22 cellular contexts compared by ENCODE assay signal in the genomic region with DNA sequence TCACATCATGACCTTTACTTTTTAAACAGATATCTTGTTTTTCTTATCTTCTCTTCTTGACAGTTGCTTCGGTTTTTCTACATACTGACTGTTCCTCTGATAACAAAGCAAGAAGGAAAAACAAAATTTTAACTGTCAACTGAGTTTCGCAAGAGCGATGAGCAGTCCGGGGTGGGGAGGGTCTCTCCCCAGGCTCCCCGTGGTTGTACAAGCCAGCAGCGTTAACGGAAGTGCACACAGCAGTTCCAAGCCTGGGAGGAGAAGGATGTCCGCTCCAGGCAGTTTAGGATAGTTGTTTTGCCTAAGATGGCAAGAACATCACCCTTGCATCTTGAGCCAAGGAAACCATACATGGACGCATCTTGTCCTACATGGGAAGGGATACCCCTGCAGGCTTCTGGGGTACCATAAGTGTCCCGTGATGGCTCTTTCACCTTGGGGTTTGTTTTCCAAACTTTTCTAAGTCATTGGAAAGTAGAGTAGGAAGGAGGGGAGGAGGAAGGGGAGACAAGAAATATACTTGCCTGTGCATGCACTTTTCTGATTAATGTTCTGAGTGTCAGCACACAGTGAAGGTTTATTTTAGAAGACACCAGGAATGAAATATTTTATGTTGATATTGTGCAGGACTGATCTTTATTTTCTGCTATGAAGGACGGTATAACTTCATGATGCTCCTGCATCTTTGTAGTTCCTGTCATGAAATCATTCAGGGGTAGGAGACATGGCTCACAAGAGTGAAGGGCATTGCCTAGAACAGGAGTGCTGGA. TPM values are rescaled to one million over a fixed set of nuclear protein-coding genes. Genes with fewer than 3 reads are reported as not detected.
A peak's percentile ranks its signal among the peaks of the same experiment; 100 is the strongest.
DNase-seq lines count a peak whose midpoint lies in the region; ATAC-seq and TF ChIP-seq lines count a peak whose summit lies in the region.
"Had no signal": no experiment of that assay in that cellular context is flagged by ENCODE, and none has a peak within 500 bp of the region (broad histone marks: within the 10 kb centered on the region; RNA-seq: fewer than 3 reads in every experiment).

No MANE protein-coding gene starts in this region.

- TF ChIP-seq CTCF in lung (IDR thresholded peaks at IDR 0.05; ENCODE audit: control extremely low read depth, extremely low read depth) (no peak), upper lobe of right lung (IDR thresholded peaks at IDR 0.05) (no peak), GM13977 (IDR thresholded peaks at IDR 0.05; ENCODE audit: extremely low read depth, insufficient read depth, missing control alignments) (no peak)

- WGBS in lung, 2 donors = 41 to 52% methylated on average over 11 of the region's 11 CpGs

- H3K9me3 ChIP-seq in adipocyte (ENCODE audit: control insufficient read depth, low read length) (peaks cover 6% of the 10 kb centered on the region), lung (ENCODE audit: control insufficient read depth in 2 of 2, insufficient read depth in 1 of 2, low read length in 1 of 2) (no peaks in the 10 kb centered on the region), upper lobe of right lung (no peaks in the 10 kb centered on the region)
- H3K9me3 ChIP-seq: pancreas, thyroid gland had no signal

- intact Hi-C loops in upper lobe of right lung (cut with DNase I) = no loop called here

- no peaks in the 10 kb centered on the region for H3K36me3 ChIP-seq in adipocyte (ENCODE audit: control insufficient read depth, insufficient read depth, low read length, severe bottlenecking)
- no peaks in the 10 kb centered on the region for H3K36me3 ChIP-seq in lung (ENCODE audit: control insufficient read depth in 2 of 2, insufficient read depth in 2 of 2, low read length in 2 of 2)
- no peaks in the 10 kb centered on the region for H3K36me3 ChIP-seq in upper lobe of right lung
- H3K36me3 ChIP-seq: brain microvascular endothelial cell, pancreas, thyroid gland had no signal

- DNase-seq in NOMO-1 treated with DMSO at 0.1 percent for 48 hours (lab: John Stamatoyannopoulos, UW; ENCODE audit: unreplicated experiment) (peak; percentile 34), NOMO-1 treated with dmso at 0.1 percent for 144 hours (lab: John Stamatoyannopoulos, UW; ENCODE audit: unreplicated experiment) (no peak), adipocyte (ENCODE audit: low read depth) (no peak), lung (ENCODE audit: low spot score) (peak; percentile 28), upper lobe of right lung (no peak), GM13977 (ENCODE audit: low spot score) (no peak)
- no peak for DNase-seq in activated CD4-positive, CD25-positive, alpha-beta regulatory T cell treated with anti-CD3 and anti-CD28 coated beads, Interleukin-2, amount 50 U/mL, for 72 hours
- no peak for DNase-seq in stimulated activated naive CD4-positive, alpha-beta T cell treated with Interleukin-2 at 50 U/mL for 16 hours (lab: John Stamatoyannopoulos, UW)
- DNase-seq: activated CD4-positive, alpha-beta T cell treated with anti-CD3 and anti-CD28 coated beads for 48 hours; brain microvascular endothelial cell; COR-L47; DMS79 treated with DMSO at 0.1 percent for 48 hours; immature natural killer cell; NCI-H2029; NCI-H226; pancreas; thyroid gland had no signal

- in situ Hi-C loops in GM13977 (cut with MboI; ENCODE audit: low pct_unique_long_range_greater_than_20kb, low sequenced_read_pairs, unreplicated experiment) = no loop called here

- H3K9ac ChIP-seq in adipocyte (ENCODE audit: low read length) = no peak overlapping the region

- no peak overlapping the region for H3K27ac ChIP-seq in lung (ENCODE audit: low read depth in 1 of 2, low read length in 1 of 2)
- peak overlapping the region; percentile 9 for H3K27ac ChIP-seq in upper lobe of right lung
- H3K27ac ChIP-seq: 22Rv1, brain microvascular endothelial cell, coronary artery, pancreas, RWPE1, thyroid gland had no signal

- ATAC-seq in lung (ENCODE audit: insufficient read depth, low FRiP score) (peak; percentile 51), upper lobe of right lung (peak; percentile 29)
- ATAC-seq: K562; stimulated activated memory B cell treated with anti-CD40 and anti-IgM and Interleukin-4, amounts not matched to agents 10 μg/mL and 1 μg/mL and 100 μg/mL, for 72 hours had no signal

- H3K4me3 ChIP-seq in adipocyte (ENCODE audit: low read length) (peak overlapping the region; percentile 46), lung (no peak overlapping the region), upper lobe of right lung (no peak overlapping the region)
- H3K4me3 ChIP-seq: coronary artery, K562, pancreas, thyroid gland had no signal

- H3K4me1 ChIP-seq in adipocyte (ENCODE audit: control insufficient read depth, insufficient read depth, low read length) (peaks cover 5% of the 10 kb centered on the region), lung (ENCODE audit: control insufficient read depth in 2 of 2, insufficient read depth in 2 of 2, low read length in 2 of 2) (no peaks in the 10 kb centered on the region), upper lobe of right lung (no peaks in the 10 kb centered on the region)
- H3K4me1 ChIP-seq: pancreas had no signal

- H3K27me3 ChIP-seq in adipocyte (replicated peaks; ENCODE audit: control insufficient read depth, insufficient read depth, low read length) = peaks cover 35% of the 10 kb centered on the region
- H3K27me3 ChIP-seq in lung (ENCODE audit: control insufficient read depth, insufficient read depth) = no peaks in the 10 kb centered on the region
- no peaks in the 10 kb centered on the region for H3K27me3 ChIP-seq in upper lobe of right lung
- H3K27me3 ChIP-seq: brain microvascular endothelial cell, thyroid gland had no signal

RNA-seq across cellular contexts. Expression of a gene that starts 20.8 kb away (rescaled TPM):
- total RNA-seq in lung (1 to 10 TPM; 6.6 to 8.4 TPM), upper lobe of right lung (13.1 TPM)
- 1 to 10 TPM; 1.9 to 5.0 TPM for polyA plus RNA-seq in lung
- total RNA-seq: K562 had no signal
- polyA plus RNA-seq: K562 had no signal

Comparison
In these comparisons a context has a peak if more than half of its experiments do, and no peak if none do; other contexts are left out.
1. DNase-seq: peak in NOMO-1 treated with DMSO at 0.1 percent for 48 hours (single experiment) and lung (single experiment); none in NOMO-1 treated with dmso at 0.1 percent for 144 hours (single experiment), adipocyte (single experiment), upper lobe of right lung (single experiment), activated CD4-positive, CD25-positive, alpha-beta regulatory T cell treated with anti-CD3 and anti-CD28 coated beads, Interleukin-2, amount 50 U/mL, for 72 hours (single experiment), stimulated activated naive CD4-positive, alpha-beta T cell treated with Interleukin-2 at 50 U/mL for 16 hours (single experiment) and GM13977 (single experiment).